In the genomic region with DNA sequence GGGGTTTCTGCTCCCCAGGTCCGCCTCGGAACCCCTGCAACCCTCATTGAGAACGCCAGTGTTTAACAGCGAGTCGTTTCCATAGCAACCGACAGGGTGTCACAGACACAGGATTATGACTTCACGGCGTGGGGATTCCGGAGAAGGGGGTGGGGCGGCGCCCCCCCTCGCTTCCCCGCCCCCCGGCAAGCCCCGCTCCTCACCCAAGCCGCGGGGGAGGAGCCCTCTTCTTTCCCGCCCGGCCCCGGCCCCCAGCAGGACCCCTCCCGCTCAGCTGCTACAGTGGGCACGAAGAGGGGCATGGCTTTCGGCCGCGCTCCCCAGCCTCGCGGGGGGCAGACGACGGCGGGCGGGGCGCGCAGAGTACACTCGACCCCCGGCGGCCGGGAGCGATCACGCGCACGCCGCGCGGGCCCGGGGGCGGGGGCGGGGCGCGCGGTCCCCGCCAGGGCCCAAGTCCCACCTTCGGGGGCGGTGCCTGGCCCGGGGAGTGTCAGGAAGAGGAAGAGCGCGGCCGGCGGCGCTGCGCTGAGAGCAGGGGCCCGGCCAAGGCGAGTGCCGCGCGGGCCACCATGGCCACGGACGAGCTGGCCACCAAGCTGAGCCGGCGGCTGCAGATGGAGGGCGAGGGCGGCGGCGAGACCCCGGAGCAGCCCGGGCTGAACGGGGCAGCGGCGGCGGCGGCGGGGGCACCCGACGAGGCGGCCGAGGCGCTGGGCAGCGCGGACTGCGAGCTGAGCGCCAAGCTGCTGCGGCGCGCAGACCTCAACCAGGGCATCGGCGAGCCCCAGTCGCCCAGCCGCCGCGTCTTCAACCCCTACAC, we compare ENCODE assay signal across 8 cellular contexts. TPM values are rescaled to one million over a fixed set of nuclear protein-coding genes. Genes with fewer than 3 reads are reported as not detected.
DNase-seq lines count a peak whose midpoint lies in the region; ATAC-seq, FAIRE-seq and TF ChIP-seq lines count a peak whose summit lies in the region.

A gene with protein sequence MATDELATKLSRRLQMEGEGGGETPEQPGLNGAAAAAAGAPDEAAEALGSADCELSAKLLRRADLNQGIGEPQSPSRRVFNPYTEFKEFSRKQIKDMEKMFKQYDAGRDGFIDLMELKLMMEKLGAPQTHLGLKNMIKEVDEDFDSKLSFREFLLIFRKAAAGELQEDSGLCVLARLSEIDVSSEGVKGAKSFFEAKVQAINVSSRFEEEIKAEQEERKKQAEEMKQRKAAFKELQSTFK (plus strand): TSS at position 489 of the 823 bp plus-strand sequence. CDS start 84 bp downstream, at position 573.

- DNase-seq in GM12891 (ENCODE audit: insufficient read length, low spot score) = peak; percentile 95
- DNase-seq in NCI-H1694 (lab: John Stamatoyannopoulos, UW) = peak; percentile 52
- peak; percentile 60 for DNase-seq in T1000 (lab: John Stamatoyannopoulos, UW)
- no peak for DNase-seq in astrocyte of the cerebellum (ENCODE audit: low read depth)
- peak; percentile 41 to 48 for DNase-seq in hippocampal formation (lab: John Stamatoyannopoulos, UW)
- peak; percentile 89 for DNase-seq in sciatic nerve (ENCODE audit: low spot score)
- DNase-seq in HPDE6-E6E7 (ENCODE audit: extremely low spot score) = no peak

- in situ Hi-C loops in astrocyte of the cerebellum (cut with HindIII; ENCODE audit: low sequenced_read_pairs) = loop anchor here (5.0 kb wide), 1 partner anchor 157 kb away; no protein-coding TSS in a partner anchor

- TF ChIP-seq CTCF in astrocyte of the cerebellum (IDR thresholded peaks at IDR 0.05; ENCODE audit: low read depth, low read length, missing control alignments) = no peak

- FAIRE-seq in GM12891 (lab: Jason Lieb, UNC) = peak; percentile 93

- intact Hi-C loops in sciatic nerve (cut with DNase I) = no loop called here

- H3K4me3 ChIP-seq in astrocyte of the cerebellum (ENCODE audit: low read depth, low read length) = peak within 1 kb of the TSS; percentile 87

- peak; percentile 57; the same call in 1 of the 2 replicates for TF ChIP-seq POLR2A in GM12891 (IDR thresholded peaks at IDR 0.05; ENCODE audit: low read depth, low read length)

- peak; percentile 76 for ATAC-seq in HG02763 (IDR thresholded peaks at IDR 0.05; ENCODE audit: unreplicated experiment)
- ATAC-seq in sciatic nerve = peak; percentile 86

TF ChIP-seq in GM12891, 5 proteins besides CTCF, POLR2A, EP300 and RAD21:
- TF ChIP-seq SPI1 (IDR thresholded peaks at IDR 0.05; ENCODE audit: low read depth, low read length) (peak; percentile 61), POLR2AphosphoS5 (IDR thresholded peaks at IDR 0.05; ENCODE audit: low read depth, low read length) (peak; percentile 50; the same call in 1 of the 2 replicates), POU2F2 (IDR thresholded peaks at IDR 0.05; ENCODE audit: low read depth, low read length) (no peak), PAX5 (IDR thresholded peaks at IDR 0.05; ENCODE audit: insufficient read depth, low read length, severe bottlenecking) (no peak), TAF1 (IDR thresholded peaks at IDR 0.05; ENCODE audit: low read depth, low read length) (peak; percentile 55; the same call in 1 of the 2 replicates)

RNA-seq across cellular contexts. Expression of the gene that starts here (rescaled TPM):
- 63.2 TPM for polyA plus RNA-seq in GM12891 (2012; ENCODE audit: low read depth, missing spikeins)
- 28.7 TPM for total RNA-seq in sciatic nerve

Comparison
In these comparisons a context has a peak if more than half of its experiments do, and no peak if none do; other contexts are left out.
1. DNase-seq: peak in GM12891 (single experiment), NCI-H1694 (single experiment), T1000 (single experiment), hippocampal formation (2 of 2) and sciatic nerve (single experiment); none in astrocyte of the cerebellum (single experiment) and HPDE6-E6E7 (single experiment).